ENCODE assay signal across 8 cellular contexts in genomic region chr22:42270512-42271190, GRCh38. TPM values are rescaled to one million over a fixed set of nuclear protein-coding genes. Genes with fewer than 3 reads are reported as not detected.
DNase-seq lines count a peak whose midpoint lies in the region; ATAC-seq and TF ChIP-seq lines count a peak whose summit lies in the region.

TSS of gene TCF20 (minus strand) at chr22:42270653. CDS start at chr22:42215305, 55,348 bp downstream.

- peak within 1 kb of the TSS; percentile 91 for H3K27ac ChIP-seq in colonic mucosa

- H3K4me1 ChIP-seq in colonic mucosa = peaks cover 10% of the 10 kb centered on the region

- DNase-seq in 8988T (peak; percentile 94), NCI-H345 (lab: John Stamatoyannopoulos, UW) (peak; percentile 63), colonic mucosa (peak; percentile 81), left kidney (ENCODE audit: low read depth, low spot score) (peak; percentile 95)
- peak; percentile 82 for DNase-seq in activated CD4-positive, alpha-beta T cell treated with anti-CD3 and anti-CD28 coated beads for 48 hours
- peak; percentile 70 for DNase-seq in stimulated activated CD4-positive, alpha-beta T cell treated with anti-CD3 and anti-CD28 coated beads, Interleukin-1b, Interleukin-23, amount 100 ng/mL, for 48 hours

- H3K4me3 ChIP-seq in colonic mucosa = peak within 1 kb of the TSS; percentile 96

- no peak for TF ChIP-seq CTCF in colonic mucosa (IDR thresholded peaks at IDR 0.05)

- no peaks in the 10 kb centered on the region for H3K36me3 ChIP-seq in colonic mucosa

- intact Hi-C loops in colonic mucosa (cut with DNase I) = no loop called here

- ATAC-seq in GM18519 (IDR thresholded peaks at IDR 0.05; ENCODE audit: low FRiP score, unreplicated experiment) = peak; percentile 52
- peak; percentile 65 for ATAC-seq in HG03045 (IDR thresholded peaks at IDR 0.05; ENCODE audit: unreplicated experiment)

- peak within 1 kb of the TSS; percentile 87 to 94 for H3K9ac ChIP-seq in colonic mucosa (ENCODE audit: low read depth in 2 of 2, low read length in 2 of 2)

- H3K27me3 ChIP-seq in colonic mucosa = no peaks in the 10 kb centered on the region

- no peaks in the 10 kb centered on the region for H3K9me3 ChIP-seq in colonic mucosa

RNA-seq across cellular contexts. Expression of gene TCF20, which starts in this region (rescaled TPM):
- total RNA-seq in colonic mucosa = 10 to 100 TPM; 52.9 to 62.0 TPM

Comparison
In these comparisons a context has a peak if more than half of its experiments do, and no peak if none do; other contexts are left out.
1. Peak in every context shown above with its lines: DNase-seq, ATAC-seq, H3K4me3 ChIP-seq and H3K27ac ChIP-seq.